In genomic region chr12:47705239-47705570, GRCh38 we compare ENCODE assay signal across 8 cellular contexts. TPM values are rescaled to one million over a fixed set of nuclear protein-coding genes. Genes with fewer than 3 reads are reported as not detected.
DNase-seq lines count a peak whose midpoint lies in the region; ATAC-seq, FAIRE-seq and TF ChIP-seq lines count a peak whose summit lies in the region.

No MANE protein-coding gene starts in this region.

- no peaks in the 10 kb centered on the region for H3K9me3 ChIP-seq in A673 (ENCODE audit: low read depth, low read length, poor library complexity, severe bottlenecking)
- no peaks in the 10 kb centered on the region for H3K9me3 ChIP-seq in mammary epithelial cell (replicated peaks; ENCODE audit: insufficient read depth, low read length)
- H3K9me3 ChIP-seq in mononuclear cell (ENCODE audit: low read depth, low read length) = no peaks in the 10 kb centered on the region

- peak overlapping the region; percentile 68 for H3K9ac ChIP-seq in mammary epithelial cell (ENCODE audit: insufficient read depth, low read length)

- H2AFZ ChIP-seq in mammary epithelial cell (ENCODE audit: low read depth, low read length) = peak overlapping the region; percentile 88

- H3K27me3 ChIP-seq in A673 (replicated peaks; ENCODE audit: insufficient read depth, low read depth, low read length, poor library complexity) (no peaks in the 10 kb centered on the region), HL-60 (ENCODE audit: insufficient read depth, poor library complexity, severe bottlenecking) (no peaks in the 10 kb centered on the region), mammary epithelial cell (ENCODE audit: insufficient read depth, low read length) (no peaks in the 10 kb centered on the region), mononuclear cell (ENCODE audit: insufficient read depth, low read length) (no peaks in the 10 kb centered on the region)

- H3K4me1 ChIP-seq in A673 (ENCODE audit: insufficient read depth, low read length, poor library complexity, severe bottlenecking) (peaks cover 8% of the 10 kb centered on the region), mammary epithelial cell (ENCODE audit: insufficient read depth, low read length) (peaks cover 9% of the 10 kb centered on the region), mononuclear cell (ENCODE audit: insufficient read depth, low read length) (peaks cover 57% of the 10 kb centered on the region)

- ATAC-seq in HG02678 (IDR thresholded peaks at IDR 0.05; ENCODE audit: unreplicated experiment) = no peak

- peak overlapping the region; percentile 83 for H3K27ac ChIP-seq in A673 (ENCODE audit: low read depth, low read length, poor library complexity, severe bottlenecking)
- H3K27ac ChIP-seq in HL-60 (replicated peaks) = peak overlapping the region; percentile 90
- H3K27ac ChIP-seq in mammary epithelial cell (ENCODE audit: insufficient read depth, low read depth, low read length) = peak overlapping the region; percentile 37

- CTCF ChIA-PET in A673 (lab: Charles Lee) = interaction anchor here (0.8 kb wide), 1 partner anchor 61 kb away, joined by 3 read pairs; no protein-coding TSS in a partner anchor
- CTCF ChIA-PET in mammary epithelial cell (lab: Charles Lee; ENCODE audit: low non-redundant PET) = no interaction called here

- DNase-seq in A673 (ENCODE audit: low spot score) (no peak), HL-60 (ENCODE audit: low read depth in 1 of 2, low spot score in 1 of 2) (no peak), mammary epithelial cell (peak; percentile 13), GOT3 (lab: John Stamatoyannopoulos, UW) (no peak), frontal cortex (ENCODE audit: low spot score in 2 of 2) (no peak), germinal center (ENCODE audit: low spot score) (no peak)

- no peaks in the 10 kb centered on the region for H4K20me1 ChIP-seq in mammary epithelial cell (ENCODE audit: insufficient read depth, low read length)

- in situ Hi-C loops in mammary epithelial cell (cut with MboI; ENCODE audit: low sequenced_read_pairs in 2 of 2) = loop anchor here in 1 of 2 donors (25.0 kb wide), 1 partner anchor 457 kb away; the partner anchor contains the start of gene ASB8

- dilution Hi-C loops in mammary epithelial cell (cut with HindIII; ENCODE audit: low sequenced_read_pairs) = no loop called here

- intact Hi-C loops in A673 (cut with micrococcal nuclease; ENCODE audit: unreplicated experiment) (no loop called here), mammary epithelial cell (cut with micrococcal nuclease) (no loop called here)

- peak overlapping the region; percentile 69 for H3K4me3 ChIP-seq in A673 (ENCODE audit: low read depth, low read length, poor library complexity, severe bottlenecking)
- H3K4me3 ChIP-seq in HL-60 (replicated peaks; ENCODE audit: insufficient read depth, low read length) = peak overlapping the region; percentile 90
- peak overlapping the region; percentile 53 to 92 (median 67) for H3K4me3 ChIP-seq in mammary epithelial cell (replicated peaks in 1 of 3; ENCODE audit: insufficient read depth in 1 of 3, low read depth in 2 of 3, low read length in 3 of 3)
- H3K4me3 ChIP-seq in mononuclear cell (ENCODE audit: low read length) = peak overlapping the region; percentile 82

- H3K4me2 ChIP-seq in mammary epithelial cell (ENCODE audit: insufficient read depth, low read depth, low read length) = peak overlapping the region; percentile 87

- TF ChIP-seq CTCF in A673 (conservative IDR thresholded peaks at IDR 0.05; ENCODE audit: low read depth, low read length) (no peak), HL-60 (IDR thresholded peaks at IDR 0.05; ENCODE audit: insufficient read depth, low read length) (no peak), mammary epithelial cell (conservative IDR thresholded peaks at IDR 0.05 in 1 of 2, IDR thresholded peaks at IDR 0.05 in 1 of 2; ENCODE audit: extremely low read depth in 1 of 2, insufficient read depth in 1 of 2, low read depth in 1 of 2, low read length in 2 of 2) (no peak)

- no peak for FAIRE-seq in frontal cortex (lab: Jason Lieb, UNC)

- WGBS in mammary epithelial cell (ENCODE audit: low coverage, missing lambda C conversion rate) = 0% methylated on average over 9 of the region's 9 CpGs

- no TSS peak for BruUV-seq in A673 (replicated peaks; lab: Mats Ljungman, UMichigan)
- BruUV-seq in mammary epithelial cell (replicated peaks; lab: Mats Ljungman, UMichigan) = no TSS peak

- H3K36me3 ChIP-seq in A673 (ENCODE audit: insufficient read depth, low read length, poor library complexity, severe bottlenecking) (peaks cover 13% of the 10 kb centered on the region), mammary epithelial cell (ENCODE audit: insufficient read depth, low read length) (peaks cover 6% of the 10 kb centered on the region)

- H3K79me2 ChIP-seq in mammary epithelial cell (ENCODE audit: insufficient read depth, low read length) = peaks cover 30% of the 10 kb centered on the region

- POLR2A ChIA-PET in A673 (lab: Charles Lee; ENCODE audit: low non-redundant PET) = no interaction called here

RNA-seq across cellular contexts. Expression of gene RPAP3, which starts 0.6 kb away (rescaled TPM):
- 70.5 and 81.1 TPM in 2 replicates for total RNA-seq in A673 (2021)
- total RNA-seq in mammary epithelial cell = 10 to 100 TPM; 14.8 to 32.7 TPM
- 10.7 TPM for polyA plus RNA-seq in mammary epithelial cell
- polyA minus RNA-seq in mammary epithelial cell = 3.8 TPM
- 14.7 TPM for total RNA-seq in mononuclear cell
- 23.6 TPM for total RNA-seq in frontal cortex

RNA-seq across cellular contexts. Expression of gene ENDOU, which starts 20.1 kb away (rescaled TPM):
- total RNA-seq in A673 (2021) = 0.35 and 0.58 TPM in 2 replicates
- not detected for total RNA-seq in mammary epithelial cell
- polyA plus RNA-seq in mammary epithelial cell = not detected
- not detected for polyA minus RNA-seq in mammary epithelial cell
- not detected for total RNA-seq in mononuclear cell
- not detected for total RNA-seq in frontal cortex

RNA-seq across cellular contexts. Expression of gene RAPGEF3, which starts 53.5 kb away (rescaled TPM):
- 4.3 and 5.7 TPM in 2 replicates for total RNA-seq in A673 (2021)
- 10 to 100 TPM in 1 of 2 donors, 1 to 10 TPM in 1; 9.7 to 41.0 TPM for total RNA-seq in mammary epithelial cell
- polyA plus RNA-seq in mammary epithelial cell = 6.2 TPM
- 10.0 TPM for polyA minus RNA-seq in mammary epithelial cell
- total RNA-seq in mononuclear cell = 0.42 TPM
- total RNA-seq in frontal cortex = 7.7 TPM

Comparison
In these comparisons a context has a peak if more than half of its experiments do, and no peak if none do; other contexts are left out.
1. H3K27ac ChIP-seq: peak in every context shown above with its lines; median percentile 90 in HL-60; 83 in A673; 37 in mammary epithelial cell.